ENCODE assay signal across 12 cellular contexts in the genomic region with DNA sequence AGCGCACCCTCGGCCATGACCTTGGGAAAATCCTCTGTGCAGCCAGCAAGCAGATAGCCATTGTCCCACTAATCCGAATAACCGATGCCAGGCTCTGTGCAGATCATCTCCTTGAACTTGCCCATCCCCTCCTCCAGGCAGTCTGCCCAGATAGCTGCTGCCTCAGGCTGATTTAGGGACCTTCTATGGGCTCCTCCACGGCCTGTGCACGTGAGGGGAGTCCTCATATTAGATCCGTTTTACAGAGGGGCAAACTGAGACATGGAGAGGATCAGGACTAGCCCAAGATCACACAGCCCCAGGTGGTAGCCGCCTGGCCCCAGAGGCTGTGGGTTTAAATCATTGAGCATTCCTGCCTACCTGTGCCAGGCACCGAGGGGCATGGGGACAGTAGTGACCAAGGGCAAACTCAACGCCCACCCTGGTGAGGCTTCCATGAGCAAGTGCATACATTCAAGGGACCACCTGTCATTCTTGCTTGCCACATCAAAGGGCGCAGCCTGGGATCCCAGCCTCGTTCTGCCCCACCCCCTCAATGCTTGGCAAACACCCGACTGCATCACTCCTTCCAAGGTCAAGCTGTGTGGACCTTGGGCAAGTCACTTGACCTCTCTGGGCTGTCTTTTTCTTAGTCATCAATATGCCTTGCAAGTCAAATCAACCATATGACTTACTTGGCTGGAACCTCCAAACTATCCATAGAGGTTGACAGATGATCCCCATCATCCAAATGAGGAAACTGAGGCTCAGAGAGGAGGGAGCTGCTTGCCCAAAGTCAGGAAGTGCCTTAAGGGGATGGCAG.
A peak's percentile ranks its signal among the peaks of the same experiment; 100 is the strongest.
DNase-seq lines count a peak whose midpoint lies in the region; ATAC-seq and TF ChIP-seq lines count a peak whose summit lies in the region.
"Had no signal": no experiment of that assay in that cellular context is flagged by ENCODE, and none has a peak within 500 bp of the region (broad histone marks: within the 10 kb centered on the region; RNA-seq: fewer than 3 reads in every experiment).

No MANE protein-coding gene starts in this region.

- H3K4me3 ChIP-seq in BLaER1 treated with 17β-estradiol and CSF1 and Interleukin-3, amounts not matched to agents 10 nM and 100 nM, result peak overlapping the region in 2 of 10 experiments; percentile 1 to 15; a peak in 1 of 20 replicates
- H3K4me3 ChIP-seq in mucosa of descending colon, result no peak overlapping the region
- H3K4me3 ChIP-seq: sigmoid colon, vagina had no signal

- peaks cover 3% of the 10 kb centered on the region for H3K36me3 Mint-ChIP-seq in endothelial cell (ENCODE audit: low read depth, unreplicated experiment)

- intact Hi-C loops in mucosa of descending colon (cut with DNase I, micrococcal nuclease), result no loop called here

- peak overlapping the region; percentile 70 to 89 (median 81) for H3K4me2 ChIP-seq in BLaER1 treated with 17β-estradiol and CSF1 and Interleukin-3, amounts not matched to agents 10 nM and 100 nM

- H3K36me3 ChIP-seq in BLaER1 treated with 17β-estradiol and CSF1 and Interleukin-3, amounts not matched to agents 10 nM and 100 nM, result no peaks in the 10 kb centered on the region
- H3K36me3 ChIP-seq in mucosa of descending colon (ENCODE audit: low read depth), result no peaks in the 10 kb centered on the region
- H3K36me3 ChIP-seq: sigmoid colon, vagina had no signal

- H3K4me3 Mint-ChIP-seq in endothelial cell (ENCODE audit: unreplicated experiment), result peak overlapping the region; percentile 52

- no peaks in the 10 kb centered on the region for H3K27me3 ChIP-seq in BLaER1 treated with 17β-estradiol and CSF1 and Interleukin-3, amounts not matched to agents 10 nM and 100 nM
- H3K27me3 ChIP-seq: vagina had no signal

- H3K4me1 ChIP-seq in BLaER1 treated with 17β-estradiol and CSF1 and Interleukin-3, amounts not matched to agents 10 nM and 100 nM, result peaks cover 52 to 80% (median 73%) of the 10 kb centered on the region in 10 experiments
- H3K4me1 ChIP-seq in mucosa of descending colon (ENCODE audit: low read depth), result peaks cover 3% of the 10 kb centered on the region

- peaks cover 10% of the 10 kb centered on the region for H3K4me1 Mint-ChIP-seq in endothelial cell (ENCODE audit: unreplicated experiment)

- peaks cover 0 to 10% (median 7%) of the 10 kb centered on the region in 11 experiments; a peak in 21 of 22 replicates for H3K9me3 ChIP-seq in BLaER1 treated with 17β-estradiol and CSF1 and Interleukin-3, amounts not matched to agents 10 nM and 100 nM (replicated peaks in 1 of 11)
- H3K9me3 ChIP-seq in mucosa of descending colon, result no peaks in the 10 kb centered on the region
- H3K9me3 ChIP-seq: vagina had no signal

- no peaks in the 10 kb centered on the region for H3K9me3 Mint-ChIP-seq in endothelial cell (ENCODE audit: unreplicated experiment)

- peak overlapping the region; percentile 37 to 95 (median 92); a peak in 21 of 22 replicates for H3K27ac ChIP-seq in BLaER1 treated with 17β-estradiol and CSF1 and Interleukin-3, amounts not matched to agents 10 nM and 100 nM
- H3K27ac ChIP-seq: sigmoid colon, vagina had no signal

- peak overlapping the region in 10 of 11 experiments; percentile 54 to 84 (median 79); a peak in 19 of 22 replicates for H3K9ac ChIP-seq in BLaER1 treated with 17β-estradiol and CSF1 and Interleukin-3, amounts not matched to agents 10 nM and 100 nM

- peaks cover 5% of the 10 kb centered on the region for H3K27me3 Mint-ChIP-seq in endothelial cell (ENCODE audit: unreplicated experiment)

- peak; percentile 6 for ATAC-seq in mucosa of descending colon
- ATAC-seq in GM21786 (IDR thresholded peaks at IDR 0.05; ENCODE audit: unreplicated experiment), result no peak

- peak; percentile 35 for DNase-seq in M059J (ENCODE audit: low read depth)
- no peak for DNase-seq in endothelial cell (ENCODE audit: low spot score)
- no peak for DNase-seq in mucosa of descending colon
- no peak for DNase-seq in HCEC 1CT
- no peak for DNase-seq in activated naive CD4-positive, alpha-beta T cell treated with Interleukin-2 at 50 U/mL for 16 hours
- no peak for DNase-seq in OCI-M1 (lab: John Stamatoyannopoulos, UW)
- DNase-seq: activated CD4-positive, alpha-beta T cell treated with anti-CD3 and anti-CD28 coated beads for 48 hours; NCI-H1105 treated with DMSO at 0.1 percent for 48 hours; sigmoid colon had no signal

- no peaks in the 10 kb centered on the region for H4K20me1 ChIP-seq in BLaER1 treated with 17β-estradiol and CSF1 and Interleukin-3, amounts not matched to agents 10 nM and 100 nM

- TF ChIP-seq CTCF in endothelial cell (IDR thresholded peaks at IDR 0.05; ENCODE audit: unreplicated experiment) (no peak), mucosa of descending colon (IDR thresholded peaks at IDR 0.05) (no peak)

- peak overlapping the region; percentile 80 for H3K27ac Mint-ChIP-seq in endothelial cell (ENCODE audit: unreplicated experiment)
